Comparison of ENCODE assay signal across 8 cellular contexts in the genomic region with DNA sequence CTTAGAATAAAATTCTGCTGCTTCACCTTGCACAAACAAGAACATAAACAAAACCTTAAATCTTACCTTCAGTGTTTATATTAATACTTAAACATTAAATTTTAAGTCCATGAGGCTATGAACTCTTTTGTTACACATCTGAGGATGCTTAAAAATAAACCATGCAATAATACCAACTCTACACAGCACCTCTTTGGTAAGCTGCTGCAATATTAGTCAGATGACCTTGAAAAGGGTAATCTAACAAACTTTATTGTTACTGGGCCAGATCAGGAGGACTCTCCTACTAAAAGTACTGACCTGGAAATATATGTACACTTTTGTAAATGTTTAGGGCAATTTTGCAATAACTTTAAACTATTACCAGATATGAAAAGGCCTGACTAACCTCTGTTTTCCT. TPM values are rescaled to one million over a fixed set of nuclear protein-coding genes. Genes with fewer than 3 reads are reported as not detected.
A peak's percentile ranks its signal among the peaks of the same experiment; 100 is the strongest.
DNase-seq lines count a peak whose midpoint lies in the region; ATAC-seq, FAIRE-seq and TF ChIP-seq lines count a peak whose summit lies in the region.

No MANE protein-coding gene starts in this region.

- no peaks in the 10 kb centered on the region; the same call in 1 of the 2 replicates for H3K4me1 ChIP-seq in GM12878 (ENCODE audit: control insufficient read depth, insufficient read depth, low read length)
- H3K4me1 ChIP-seq in upper lobe of right lung, result peaks cover 13% of the 10 kb centered on the region

- BruUV-seq in GM12878 (replicated peaks; lab: Mats Ljungman, UMichigan), result no TSS peak

- POLR2A ChIA-PET in GM12878 (lab: Charles Lee), result interaction anchor here (1.0 to 1.6 kb wide), 3 partner anchors 24 to 198 kb away, joined by 3 to 7 read pairs (median 4); a partner anchor contains a TSS

- H3K9me3 ChIP-seq in GM12878 (replicated peaks; ENCODE audit: control insufficient read depth, insufficient read depth, low read length) (no peaks in the 10 kb centered on the region), upper lobe of right lung (no peaks in the 10 kb centered on the region)

- H3K4me2 ChIP-seq in GM12878 (ENCODE audit: control insufficient read depth, insufficient read depth), result peak overlapping the region; percentile 89

- peak overlapping the region; percentile 98 for H3K27ac Mint-ChIP-seq in activated naive CD4-positive, alpha-beta T cell treated with anti-CD3 and anti-CD28 coated beads, Interleukin-2, amount 50 U/mL, for 24 hours
- peak overlapping the region; percentile 99 for H3K27ac Mint-ChIP-seq in memory B cell

- peak overlapping the region; percentile 99; the same call in 1 of the 2 replicates for H2AFZ ChIP-seq in GM12878 (ENCODE audit: control insufficient read depth, low read depth, low read length)

- TF ChIP-seq CTCF in GM12878 (IDR thresholded peaks at IDR 0.05 in 2 of 3, conservative IDR thresholded peaks at IDR 0.05 in 1 of 3; ENCODE audit: control insufficient read depth in 2 of 3, extremely low read depth in 1 of 3, insufficient read depth in 1 of 3, low read depth in 3 of 3, low read length in 3 of 3) (no peak), upper lobe of right lung (IDR thresholded peaks at IDR 0.05) (no peak)

- no peak for DNase-seq in activated naive CD4-positive, alpha-beta T cell (lab: John Stamatoyannopoulos, UW)
- DNase-seq in GM12878 (ENCODE audit: low read depth, low spot score) (no peak), memory B cell (ENCODE audit: low spot score in 2 of 2) (no peak), upper lobe of right lung (no peak), NCI-H146 (lab: John Stamatoyannopoulos, UW) (no peak)

- H3K79me2 ChIP-seq in GM12878 (ENCODE audit: control insufficient read depth, insufficient read depth, low read length), result peaks cover 17% of the 10 kb centered on the region

- H3K27ac ChIP-seq in GM12878 (ENCODE audit: control insufficient read depth, insufficient read depth) (peak overlapping the region; percentile 91), upper lobe of right lung (peak overlapping the region; percentile 86)

- peaks cover 0 to 11% of the 10 kb centered on the region in 2 experiments; a peak in 2 of 4 replicates for H3K36me3 ChIP-seq in GM12878 (ENCODE audit: control insufficient read depth in 2 of 2, insufficient read depth in 2 of 2, low read length in 1 of 2)
- peaks cover 35% of the 10 kb centered on the region for H3K36me3 ChIP-seq in upper lobe of right lung

- CTCF ChIA-PET in GM12878 (lab: Yijun Ruan, JAX), result interaction anchor here (1.3 kb wide), 1 partner anchor 108 kb away, joined by 4 read pairs; no protein-coding TSS in a partner anchor

- no peaks in the 10 kb centered on the region for H3K27me3 ChIP-seq in GM12878 (replicated peaks in 1 of 2; ENCODE audit: control insufficient read depth in 2 of 2, insufficient read depth in 2 of 2, low read length in 1 of 2)
- no peaks in the 10 kb centered on the region for H3K27me3 ChIP-seq in upper lobe of right lung

- SMC1A ChIA-PET in GM12878 (lab: Charles Lee; ENCODE audit: uncharacterized antibody, unreplicated experiment), result interaction anchor here (0.6 to 3.1 kb wide), 3 partner anchors 8 to 63 kb away, joined by 3 to 12 read pairs (median 3); a partner anchor contains a TSS

- FAIRE-seq in GM12878 (lab: Jason Lieb, UNC), result no peak

- in situ Hi-C loops in GM12878 (cut with MboI), result no loop called here

- peak overlapping the region; percentile 87 for H3K4me3 ChIP-seq in GM12878
- H3K4me3 ChIP-seq in upper lobe of right lung, result peak overlapping the region; percentile 84

- peaks cover 13% of the 10 kb centered on the region for H3K36me3 Mint-ChIP-seq in activated naive CD4-positive, alpha-beta T cell treated with anti-CD3 and anti-CD28 coated beads, Interleukin-2, amount 50 U/mL, for 24 hours
- peaks cover 15% of the 10 kb centered on the region for H3K36me3 Mint-ChIP-seq in memory B cell

- H4K20me1 ChIP-seq in GM12878 (ENCODE audit: control insufficient read depth, insufficient read depth), result no peaks in the 10 kb centered on the region

- H3K4me1 Mint-ChIP-seq in activated naive CD4-positive, alpha-beta T cell treated with anti-CD3 and anti-CD28 coated beads, Interleukin-2, amount 50 U/mL, for 24 hours, result peaks cover 33% of the 10 kb centered on the region
- H3K4me1 Mint-ChIP-seq in memory B cell, result peaks cover 6% of the 10 kb centered on the region

- H3K4me3 Mint-ChIP-seq in activated naive CD4-positive, alpha-beta T cell treated with anti-CD3 and anti-CD28 coated beads, Interleukin-2, amount 50 U/mL, for 24 hours, result peak overlapping the region; percentile 100
- H3K4me3 Mint-ChIP-seq in memory B cell, result peak overlapping the region; percentile 100

- ATAC-seq in GM12878 (no peak), memory B cell (ENCODE audit: low read depth) (no peak), upper lobe of right lung (no peak), HG03045 (IDR thresholded peaks at IDR 0.05; ENCODE audit: unreplicated experiment) (no peak), HG03280 (IDR thresholded peaks at IDR 0.05; ENCODE audit: unreplicated experiment) (no peak)

- intact Hi-C loops in GM12878 (cut with micrococcal nuclease; ENCODE audit: unreplicated experiment) (loop anchor here (1.0 kb wide), 1 partner anchor 21 kb away; no protein-coding TSS in a partner anchor), upper lobe of right lung (cut with DNase I) (no loop called here)

- H3K9me3 Mint-ChIP-seq in activated naive CD4-positive, alpha-beta T cell treated with anti-CD3 and anti-CD28 coated beads, Interleukin-2, amount 50 U/mL, for 24 hours, result no peaks in the 10 kb centered on the region
- no peaks in the 10 kb centered on the region for H3K9me3 Mint-ChIP-seq in memory B cell

- TF ChIP-seq RAD21 in GM12878 (IDR thresholded peaks at IDR 0.05; ENCODE audit: insufficient read depth, low read depth, low read length), result no peak

- H3K9ac ChIP-seq in GM12878 (ENCODE audit: control insufficient read depth, insufficient read depth, low read length), result peak overlapping the region; percentile 94

- RAD21 ChIA-PET in GM12878 (lab: Charles Lee; ENCODE audit: unreplicated experiment), result interaction anchor here (0.7 to 1.3 kb wide), 3 partner anchors 8 to 64 kb away, joined by 3 to 4 read pairs (median 4); no protein-coding TSS in a partner anchor

- no peaks in the 10 kb centered on the region for H3K27me3 Mint-ChIP-seq in activated naive CD4-positive, alpha-beta T cell treated with anti-CD3 and anti-CD28 coated beads, Interleukin-2, amount 50 U/mL, for 24 hours
- H3K27me3 Mint-ChIP-seq in memory B cell, result no peaks in the 10 kb centered on the region

- no peak for TF ChIP-seq EP300 in GM12878 (IDR thresholded peaks at IDR 0.05; ENCODE audit: borderline replicate concordance in 1 of 2, control insufficient read depth in 1 of 2, low read depth in 2 of 2, low read length in 2 of 2)

- TF ChIP-seq POLR2A in GM12878 (IDR thresholded peaks at IDR 0.05; ENCODE audit: low read depth, low read length), result no peak

TF ChIP-seq in GM12878, 131 proteins besides CTCF, POLR2A, EP300 and RAD21 (continues in another document):
- TF ChIP-seq BRCA1 (IDR thresholded peaks at IDR 0.05; ENCODE audit: low read depth, low read length), result no peak
- TF ChIP-seq, protein P1, sequence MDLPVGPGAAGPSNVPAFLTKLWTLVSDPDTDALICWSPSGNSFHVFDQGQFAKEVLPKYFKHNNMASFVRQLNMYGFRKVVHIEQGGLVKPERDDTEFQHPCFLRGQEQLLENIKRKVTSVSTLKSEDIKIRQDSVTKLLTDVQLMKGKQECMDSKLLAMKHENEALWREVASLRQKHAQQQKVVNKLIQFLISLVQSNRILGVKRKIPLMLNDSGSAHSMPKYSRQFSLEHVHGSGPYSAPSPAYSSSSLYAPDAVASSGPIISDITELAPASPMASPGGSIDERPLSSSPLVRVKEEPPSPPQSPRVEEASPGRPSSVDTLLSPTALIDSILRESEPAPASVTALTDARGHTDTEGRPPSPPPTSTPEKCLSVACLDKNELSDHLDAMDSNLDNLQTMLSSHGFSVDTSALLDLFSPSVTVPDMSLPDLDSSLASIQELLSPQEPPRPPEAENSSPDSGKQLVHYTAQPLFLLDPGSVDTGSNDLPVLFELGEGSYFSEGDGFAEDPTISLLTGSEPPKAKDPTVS (IDR thresholded peaks at IDR 0.05; ENCODE audit: low read depth, low read length), result no peak

RNA-seq across cellular contexts. Expression of a gene that starts 0.8 kb away (rescaled TPM):
- total RNA-seq in GM12878 (2013; cell fraction: nucleolus; rRNA removed), result 46.3 and 57.4 TPM in 2 replicates
- total RNA-seq in GM12878 (2014; rRNA removed), result 67.0 and 71.3 TPM in 2 replicates
- 34.3 and 35.6 TPM in 2 replicates for total RNA-seq in GM12878 (2014; rRNA removed; fragmentation: Illumina TruSeq; extraction: Trizol)
- 43.3 and 45.1 TPM in 2 replicates for total RNA-seq in GM12878 (2021)
- 24.4 TPM for polyA plus RNA-seq in GM12878 (2011; ENCODE audit: low read depth)
- 47.7 and 78.7 TPM in 2 replicates for polyA plus RNA-seq in GM12878 (2011; rRNA removed)
- polyA plus RNA-seq in GM12878 (2011; cell fraction: cytosol; rRNA removed), result 25.1 and 46.3 TPM in 2 replicates
- 30.5 and 31.1 TPM in 2 replicates for polyA plus RNA-seq in GM12878 (2011; cell fraction: nucleus; rRNA removed)
- polyA plus RNA-seq in GM12878 (2012), result 36.9 and 42.6 TPM in 2 replicates
- polyA plus RNA-seq in GM12878 (2014; fragmentation: Illumina TruSeq; extraction: Trizol), result 23.3 and 27.7 TPM in 2 replicates
- polyA plus RNA-seq in GM12878 (2014; fragmentation: Nextera tagmentation; extraction: Ambion mirVana), result 10 to 100 TPM; 10.4 to 12.8 TPM
- 51.6 and 55.3 TPM in 2 replicates for polyA plus RNA-seq in GM12878 (2014; rRNA removed)
- polyA plus RNA-seq in GM12878 (2016; fragmentation: Nextera tagmentation; extraction: Ambion mirVana), result 10 to 100 TPM; 59.0 to 60.3 TPM
- polyA minus RNA-seq in GM12878 (2011; rRNA and poly(A)+ RNA removed), result 37.4 and 48.7 TPM in 2 replicates
- 11.4 and 22.7 TPM in 2 replicates for polyA minus RNA-seq in GM12878 (2011; cell fraction: cytosol; rRNA and poly(A)+ RNA removed)
- polyA minus RNA-seq in GM12878 (2011; cell fraction: nucleus; rRNA and poly(A)+ RNA removed), result 24.5 and 46.3 TPM in 2 replicates
- 31.2 TPM for total RNA-seq in upper lobe of right lung

RNA-seq across cellular contexts. Expression of a gene that starts 21.9 kb away (rescaled TPM):
- 277 and 287 TPM in 2 replicates for total RNA-seq in GM12878 (2013; cell fraction: nucleolus; rRNA removed)
- total RNA-seq in GM12878 (2014; rRNA removed) (263 and 310 TPM in 2 replicates), GM12878 (2014; rRNA removed; fragmentation: Illumina TruSeq; extraction: Trizol) (390 and 393 TPM in 2 replicates), GM12878 (2021) (389 and 404 TPM in 2 replicates), upper lobe of right lung (551 TPM)
- 269 TPM for polyA plus RNA-seq in GM12878 (2011; ENCODE audit: low read depth)
- polyA plus RNA-seq in GM12878 (2011; rRNA removed) (294 and 451 TPM in 2 replicates), GM12878 (2014; fragmentation: Illumina TruSeq; extraction: Trizol) (321 and 392 TPM in 2 replicates), GM12878 (2014; fragmentation: Nextera tagmentation; extraction: Ambion mirVana) (100 to 1,000 TPM; 130 to 143 TPM), GM12878 (2014; rRNA removed) (160 and 185 TPM in 2 replicates), GM12878 (2016; fragmentation: Nextera tagmentation; extraction: Ambion mirVana) (100 to 1,000 TPM; 226 to 229 TPM)
- 156 and 178 TPM in 2 replicates for polyA plus RNA-seq in GM12878 (2011; cell fraction: cytosol; rRNA removed)
- polyA plus RNA-seq in GM12878 (2011; cell fraction: nucleus; rRNA removed), result 187 and 204 TPM in 2 replicates
- 377 and 799 TPM in 2 replicates for polyA plus RNA-seq in GM12878 (2012)
- polyA minus RNA-seq in GM12878 (2011; rRNA and poly(A)+ RNA removed), result 448 and 740 TPM in 2 replicates
- 142 and 182 TPM in 2 replicates for polyA minus RNA-seq in GM12878 (2011; cell fraction: cytosol; rRNA and poly(A)+ RNA removed)
- 86.4 and 110 TPM in 2 replicates for polyA minus RNA-seq in GM12878 (2011; cell fraction: nucleus; rRNA and poly(A)+ RNA removed)
